ENCODE assay signal across 8 cellular contexts in genomic region chr2:236568068-236568921, GRCh38. TPM values are rescaled to one million over a fixed set of nuclear protein-coding genes. Genes with fewer than 3 reads are reported as not detected.
DNase-seq lines count a peak whose midpoint lies in the region; ATAC-seq and TF ChIP-seq lines count a peak whose summit lies in the region.

No MANE protein-coding gene starts in this region.

- no peak for TF ChIP-seq EP300 in transverse colon (IDR thresholded peaks at IDR 0.05; ENCODE audit: low read depth)

- TF ChIP-seq CTCF in transverse colon (IDR thresholded peaks at IDR 0.05): peak in 1 of 5 experiments; percentile 6

- no peaks in the 10 kb centered on the region for H3K36me3 ChIP-seq in muscle layer of colon (ENCODE audit: insufficient read depth, low read length)
- H3K36me3 ChIP-seq in transverse colon: no peaks in the 10 kb centered on the region

- peak overlapping the region; percentile 63 for H3K27ac Mint-ChIP-seq in activated CD4-positive, alpha-beta T cell treated with anti-CD3 and anti-CD28 coated beads, Interleukin-2, amount 10 ng/mL, durations not matched to agents 24 days and 14 days
- H3K27ac Mint-ChIP-seq in effector memory CD8-positive, alpha-beta T cell: peak overlapping the region; percentile 14 to 79

- peak; percentile 27 for TF ChIP-seq POLR2A in transverse colon (IDR thresholded peaks at IDR 0.05)

- peak overlapping the region; percentile 69 for H3K9ac ChIP-seq in muscle layer of colon (ENCODE audit: low read length)

- peak; percentile 45 for ATAC-seq in HG02642 (IDR thresholded peaks at IDR 0.05; ENCODE audit: poor library complexity, unreplicated experiment)
- peak; percentile 18 for ATAC-seq in effector memory CD8-positive, alpha-beta T cell (replicated peaks)

- peak overlapping the region; percentile 70 for H3K27ac ChIP-seq in muscle layer of colon (ENCODE audit: low read depth, low read length)
- H3K27ac ChIP-seq in transverse colon: peak overlapping the region; percentile 84 to 87 (median 86)

- H3K4me3 Mint-ChIP-seq in activated CD4-positive, alpha-beta T cell treated with anti-CD3 and anti-CD28 coated beads, Interleukin-2, amount 10 ng/mL, durations not matched to agents 24 days and 14 days: peak overlapping the region; percentile 81
- H3K4me3 Mint-ChIP-seq in effector memory CD8-positive, alpha-beta T cell: peak overlapping the region; percentile 76 to 83

- H3K27me3 ChIP-seq in muscle layer of colon (ENCODE audit: control insufficient read depth in 1 of 2, insufficient read depth in 2 of 2, low read length in 2 of 2) (no peaks in the 10 kb centered on the region), transverse colon (peaks cover 53% of the 10 kb centered on the region)

- in situ Hi-C loops in G401 (cut with HindIII; ENCODE audit: low sequenced_read_pairs): no loop called here
- in situ Hi-C loops in transverse colon (cut with MboI; ENCODE audit: low pct_ligation_motif_present in 1 of 4, low pct_unique_long_range_greater_than_20kb in 1 of 4, low sequenced_read_pairs in 3 of 4): loop anchor here in 1 of 4 donors (10.0 kb wide), 1 partner anchor 53 kb away; no protein-coding TSS in a partner anchor

- H3K4me3 ChIP-seq in muscle layer of colon (ENCODE audit: low read depth in 1 of 2, low read length in 2 of 2) (peak overlapping the region; percentile 51 to 57), transverse colon (peak overlapping the region; percentile 25 to 49 (median 30))

- H3K9me3 Mint-ChIP-seq in activated CD4-positive, alpha-beta T cell treated with anti-CD3 and anti-CD28 coated beads, Interleukin-2, amount 10 ng/mL, durations not matched to agents 24 days and 14 days: no peaks in the 10 kb centered on the region
- no peaks in the 10 kb centered on the region for H3K9me3 Mint-ChIP-seq in effector memory CD8-positive, alpha-beta T cell

- 9 to 39% methylated on average over 4 to 49 of the region's 49 CpGs for WGBS in transverse colon (ENCODE audit: low coverage in 1 of 2), 2 donors

- peaks cover 17% of the 10 kb centered on the region for H3K4me1 Mint-ChIP-seq in activated CD4-positive, alpha-beta T cell treated with anti-CD3 and anti-CD28 coated beads, Interleukin-2, amount 10 ng/mL, durations not matched to agents 24 days and 14 days
- peaks cover 13 to 24% of the 10 kb centered on the region in 2 donors for H3K4me1 Mint-ChIP-seq in effector memory CD8-positive, alpha-beta T cell (ENCODE audit: low read depth in 2 of 2)

- peaks cover 2% of the 10 kb centered on the region for H3K36me3 Mint-ChIP-seq in activated CD4-positive, alpha-beta T cell treated with anti-CD3 and anti-CD28 coated beads, Interleukin-2, amount 10 ng/mL, durations not matched to agents 24 days and 14 days (ENCODE audit: low read depth)
- peaks cover 13% of the 10 kb centered on the region for H3K36me3 Mint-ChIP-seq in effector memory CD8-positive, alpha-beta T cell (ENCODE audit: insufficient read depth)

- H3K4me1 ChIP-seq in muscle layer of colon (ENCODE audit: insufficient read depth, low read length) (peaks cover 20% of the 10 kb centered on the region), transverse colon (peaks cover 5 to 35% (median 22%) of the 10 kb centered on the region in 4 donors)

- peaks cover 11% of the 10 kb centered on the region for H3K27me3 Mint-ChIP-seq in activated CD4-positive, alpha-beta T cell treated with anti-CD3 and anti-CD28 coated beads, Interleukin-2, amount 10 ng/mL, durations not matched to agents 24 days and 14 days
- no peaks in the 10 kb centered on the region for H3K27me3 Mint-ChIP-seq in effector memory CD8-positive, alpha-beta T cell

- intact Hi-C loops in activated CD4-positive, alpha-beta T cell treated with anti-CD3 and anti-CD28 coated beads, Interleukin-2, amount 10 ng/mL, durations not matched to agents 24 days and 14 days (cut with micrococcal nuclease): loop anchor here (2.0 to 5.0 kb wide), 3 partner anchors 23 to 504 kb away; no protein-coding TSS in a partner anchor
- intact Hi-C loops in transverse colon (cut with DNase I; ENCODE audit: low total_unique reads): loop anchor here (2.0 kb wide), 1 partner anchor 55 kb away; no protein-coding TSS in a partner anchor

- H3K9me3 ChIP-seq in muscle layer of colon (ENCODE audit: low read length) (no peaks in the 10 kb centered on the region), transverse colon (no peaks in the 10 kb centered on the region)

- DNase-seq in G401 (ENCODE audit: low spot score) (peak; percentile 14), transverse colon (peak; percentile 39), NCI-H226 (no peak), SHP77 (lab: John Stamatoyannopoulos, UW) (no peak)
- DNase-seq in activated CD4-positive, alpha-beta T cell treated with anti-CD3 and anti-CD28 coated beads, Interleukin-2, amount 10 ng/mL, durations not matched to agents 24 days and 14 days: peak; percentile 79
- peak in 1 of 3 experiments; percentile 26 for DNase-seq in effector memory CD8-positive, alpha-beta T cell

RNA-seq across cellular contexts. Expression of gene ACKR3, which starts 1.3 kb away (rescaled TPM):
- not detected in 2 replicates for total RNA-seq in G401 (2014; rRNA removed; shearing (Covaris generic))
- total RNA-seq in activated CD4-positive, alpha-beta T cell treated with anti-CD3 and anti-CD28 coated beads, Interleukin-2, amount 10 ng/mL, durations not matched to agents 24 days and 14 days: 0.58 and 0.64 TPM in 2 replicates
- 10 to 100 TPM in 1 of 4 donors, 1 to 10 TPM in 3; 4.2 to 16.5 (median 7.7) TPM for total RNA-seq in transverse colon

Comparison
In these comparisons a context has a peak if more than half of its experiments do, and no peak if none do; other contexts are left out.
1. DNase-seq: peak in G401 (single experiment), activated CD4-positive, alpha-beta T cell treated with anti-CD3 and anti-CD28 coated beads, Interleukin-2, amount 10 ng/mL, durations not matched to agents 24 days and 14 days (single experiment) and transverse colon (single experiment); none in NCI-H226 (single experiment) and SHP77 (0 of 2).